Comparison of ENCODE assay signal across 8 cellular contexts in genomic region chr3:196837819-196838420, GRCh38.
A peak's percentile ranks its signal among the peaks of the same experiment; 100 is the strongest.
DNase-seq lines count a peak whose midpoint lies in the region; TF ChIP-seq lines count a peak whose summit lies in the region.

No MANE protein-coding gene starts in this region.

- TF ChIP-seq CTCF in AG09319 (IDR thresholded peaks at IDR 0.05; ENCODE audit: low read depth, low read length) (peak; percentile 84), GM20000 (IDR thresholded peaks at IDR 0.05; ENCODE audit: extremely low read depth, missing control alignments) (peak; percentile 68), WI38 (IDR thresholded peaks at IDR 0.05; ENCODE audit: low read depth, low read length) (peak; percentile 86), cardiac fibroblast (IDR thresholded peaks at IDR 0.05; ENCODE audit: low read depth, low read length) (peak; percentile 87)

- DNase-seq in AG09319 (ENCODE audit: extremely low read depth, low read depth) (peak; percentile 30), GM20000 (ENCODE audit: low spot score) (peak; percentile 83), NCI-H1694 (lab: John Stamatoyannopoulos, UW) (peak; percentile 51), cardiac fibroblast (ENCODE audit: low read depth in 2 of 2) (peak; percentile 68 to 78), kidney glomerular epithelial cell (lab: John Stamatoyannopoulos, UW) (peak; percentile 23), dedifferentiated amniotic fluid mesenchymal stem cell (ENCODE audit: extremely low spot score) (no peak)
- peak; percentile 20 to 48 (median 41) for DNase-seq in stimulated activated CD4-positive, alpha-beta T cell treated with anti-CD3 and anti-CD28 coated beads, TNF-alpha, amount 100 ng/mL, for 1 hour (ENCODE audit: low read depth in 3 of 3, low spot score in 1 of 3)

- H3K4me3 ChIP-seq in WI38 (ENCODE audit: low read depth, low read length) (no peak overlapping the region), cardiac fibroblast (replicated peaks in 1 of 2; ENCODE audit: low read depth in 2 of 2, low read length in 2 of 2) (no peak overlapping the region)
